1 cellular context compared by ENCODE assay signal in the genomic region with DNA sequence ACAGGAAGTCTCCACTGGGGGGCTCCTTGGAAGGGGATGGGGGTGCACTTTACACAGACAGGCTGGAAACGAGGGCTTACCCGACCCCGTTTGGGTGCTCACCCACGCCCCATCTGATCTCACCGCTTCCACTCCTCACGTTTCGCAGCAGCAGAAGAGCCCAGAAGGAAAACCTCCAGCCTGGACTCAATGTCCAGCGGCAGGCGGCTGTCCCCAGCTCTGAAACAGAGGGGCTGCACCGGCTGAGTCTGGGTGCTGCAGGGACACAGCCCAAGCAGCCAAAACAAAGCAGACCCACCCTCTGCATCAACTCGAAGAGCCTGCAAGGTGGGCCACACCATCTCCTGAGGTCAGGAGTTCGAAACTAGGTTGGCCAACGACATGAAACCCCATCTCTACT.
TF ChIP-seq lines count a peak whose summit lies in the region.

No MANE protein-coding gene starts in this region.

TF ChIP-seq in A549, 52 proteins besides CTCF, POLR2A, EP300 and RAD21 (continued from another document):
- TF ChIP-seq NFE2L2 (conservative IDR thresholded peaks at IDR 0.05; ENCODE audit: low read length) = no peak
- no peak for TF ChIP-seq HEYL (CRISPR knock-in tag; IDR thresholded peaks at IDR 0.05)
- no peak for TF ChIP-seq KDM5A (IDR thresholded peaks at IDR 0.05)
- TF ChIP-seq RCOR1 (IDR thresholded peaks at IDR 0.05; ENCODE audit: low read depth, low read length) = no peak
- TF ChIP-seq HOXB13 (CRISPR knock-in tag; IDR thresholded peaks at IDR 0.05; ENCODE audit: low read depth) = no peak
- no peak for TF ChIP-seq POLR2AphosphoS2 (conservative IDR thresholded peaks at IDR 0.05; ENCODE audit: low read length)
- TF ChIP-seq PHF8 (IDR thresholded peaks at IDR 0.05; ENCODE audit: borderline replicate concordance, low read depth) = no peak
- TF ChIP-seq ESRRA (IDR thresholded peaks at IDR 0.05; ENCODE audit: borderline replicate concordance, low read length) = no peak
- no peak for TF ChIP-seq FOSL2 (IDR thresholded peaks at IDR 0.05)
- no peak for TF ChIP-seq FOSL2 (CRISPR knock-in tag; IDR thresholded peaks at IDR 0.05)
- TF ChIP-seq MAZ (IDR thresholded peaks at IDR 0.05; ENCODE audit: borderline replicate concordance, low read depth, low read length) = no peak
